In genomic region chr2:109204412-109204811, GRCh38 we compare ENCODE assay signal across 21 cellular contexts.
"Had no signal": no experiment of that assay in that cellular context is flagged by ENCODE, and none has a peak within 500 bp of the region (broad histone marks: within the 10 kb centered on the region; RNA-seq: fewer than 3 reads in every experiment).

No MANE protein-coding gene starts in this region.

- H3K27me3 ChIP-seq: ascending aorta, cardiac muscle cell, heart left ventricle, left lung, neural progenitor cell, right atrium auricular region, tibial nerve had no signal

- H3K36me3 Mint-ChIP-seq: activated naive CD8-positive, alpha-beta T cell treated with anti-CD3 and anti-CD28 coated beads, Interleukin-2, amount 10 ng/mL, durations not matched to agents 7 days and 5 days; brain; natural killer cell; neural progenitor cell had no signal

- DNase-seq: activated CD4-positive, alpha-beta memory T cell treated with anti-CD3 and anti-CD28 coated beads, Interleukin-2, amount 10 ng/mL, durations not matched to agents 7 days and 5 days; activated CD4-positive, alpha-beta T cell treated with anti-CD3 and anti-CD28 coated beads, Interleukin-2, amount 10 ng/mL, durations not matched to agents 24 days and 14 days; activated naive CD4-positive, alpha-beta T cell treated with anti-CD3 and anti-CD28 coated beads for 36 hours; activated naive CD8-positive, alpha-beta T cell treated with anti-CD3 and anti-CD28 coated beads, Interleukin-2, amount 10 ng/mL, durations not matched to agents 7 days and 5 days; foreskin fibroblast; heart left ventricle; left lung; lower lobe of right lung; mesenchymal stem cell; natural killer cell; occipital lobe; stimulated activated CD4-positive, alpha-beta T cell treated with anti-CD3 and anti-CD28 coated beads, Interleukin-2, amount 100 ng/mL, for 48 hours; stimulated activated naive CD4-positive, alpha-beta T cell treated with Interleukin-2 at 50 U/mL for 16 hours; T-helper 2 cell had no signal

- H3K4me1 Mint-ChIP-seq: activated CD4-positive, alpha-beta memory T cell treated with anti-CD3 and anti-CD28 coated beads, Interleukin-2, amount 10 ng/mL, durations not matched to agents 7 days and 5 days; activated naive CD8-positive, alpha-beta T cell treated with anti-CD3 and anti-CD28 coated beads, Interleukin-2, amount 10 ng/mL, durations not matched to agents 7 days and 5 days had no signal

- H3K4me3 Mint-ChIP-seq: activated CD4-positive, alpha-beta memory T cell treated with anti-CD3 and anti-CD28 coated beads, Interleukin-2, amount 10 ng/mL, durations not matched to agents 7 days and 5 days; activated CD4-positive, alpha-beta T cell treated with anti-CD3 and anti-CD28 coated beads, Interleukin-2, amount 10 ng/mL, durations not matched to agents 24 days and 14 days; activated naive CD4-positive, alpha-beta T cell treated with anti-CD3 and anti-CD28 coated beads for 36 hours; activated naive CD8-positive, alpha-beta T cell treated with anti-CD3 and anti-CD28 coated beads, Interleukin-2, amount 10 ng/mL, durations not matched to agents 7 days and 5 days; brain; natural killer cell; neural progenitor cell had no signal

- H3K4me1 ChIP-seq: neural progenitor cell, parathyroid adenoma had no signal

- H3K27ac Mint-ChIP-seq: activated CD4-positive, alpha-beta memory T cell treated with anti-CD3 and anti-CD28 coated beads, Interleukin-2, amount 10 ng/mL, durations not matched to agents 7 days and 5 days; activated CD4-positive, alpha-beta T cell treated with anti-CD3 and anti-CD28 coated beads, Interleukin-2, amount 10 ng/mL, durations not matched to agents 24 days and 14 days; activated naive CD4-positive, alpha-beta T cell treated with anti-CD3 and anti-CD28 coated beads for 36 hours; activated naive CD8-positive, alpha-beta T cell treated with anti-CD3 and anti-CD28 coated beads, Interleukin-2, amount 10 ng/mL, durations not matched to agents 7 days and 5 days had no signal

- H3K27me3 Mint-ChIP-seq: brain had no signal

- H3K9me3 Mint-ChIP-seq: activated CD4-positive, alpha-beta memory T cell treated with anti-CD3 and anti-CD28 coated beads, Interleukin-2, amount 10 ng/mL, durations not matched to agents 7 days and 5 days; activated CD4-positive, alpha-beta T cell treated with anti-CD3 and anti-CD28 coated beads, Interleukin-2, amount 10 ng/mL, durations not matched to agents 24 days and 14 days; activated naive CD4-positive, alpha-beta T cell treated with anti-CD3 and anti-CD28 coated beads for 36 hours; activated naive CD8-positive, alpha-beta T cell treated with anti-CD3 and anti-CD28 coated beads, Interleukin-2, amount 10 ng/mL, durations not matched to agents 7 days and 5 days; natural killer cell; neural progenitor cell had no signal

- H3K4me3 ChIP-seq: ascending aorta, cardiac muscle cell, heart left ventricle, left lung, lower lobe of right lung, neural progenitor cell, right atrium auricular region, tibial nerve had no signal

- H3K9me3 ChIP-seq: left lung, lower lobe of right lung had no signal

- H3K27ac ChIP-seq: ascending aorta, cardiac muscle cell, heart left ventricle, left lung, lower lobe of right lung, neural progenitor cell, parathyroid adenoma, right atrium auricular region, tibial nerve had no signal

- H3K9ac ChIP-seq: neural progenitor cell, parathyroid adenoma had no signal

- H3K36me3 ChIP-seq: ascending aorta, cardiac muscle cell, heart left ventricle, left lung, lower lobe of right lung, neural progenitor cell, right atrium auricular region, tibial nerve had no signal

- ATAC-seq: heart left ventricle, left lung, natural killer cell had no signal
